Comparison of ENCODE assay signal across 1 cellular context in genomic region chr17:81727324-81728031, GRCh38.
TF ChIP-seq lines count a peak whose summit lies in the region.

No MANE protein-coding gene starts in this region.

TF ChIP-seq in HepG2, 621 proteins besides CTCF, POLR2A, EP300 and RAD21 (continues in another document):
- peak; percentile 85; the same call in 1 of the 2 replicates for TF ChIP-seq ZFP90 (CRISPR knock-in tag; IDR thresholded peaks at IDR 0.05; ENCODE audit: borderline replicate concordance)
- no peak for TF ChIP-seq NCOR1 (IDR thresholded peaks at IDR 0.05; ENCODE audit: borderline replicate concordance, low read length)
- TF ChIP-seq E2F5 (CRISPR knock-in tag; conservative IDR thresholded peaks at IDR 0.05), result peak; percentile 85
- peak; percentile 97; the same call in 1 of the 2 replicates for TF ChIP-seq ZNF589 (CRISPR knock-in tag; conservative IDR thresholded peaks at IDR 0.05)
- TF ChIP-seq KIAA2018 (CRISPR knock-in tag; IDR thresholded peaks at IDR 0.05; ENCODE audit: borderline replicate concordance), result peak; percentile 34; the same call in 1 of the 2 replicates
- TF ChIP-seq SIN3A (IDR thresholded peaks at IDR 0.05; ENCODE audit: borderline replicate concordance, low read depth, low read length), result no peak
- TF ChIP-seq MLLT10 (CRISPR knock-in tag; IDR thresholded peaks at IDR 0.05), result no peak
- TF ChIP-seq ZNF275 (CRISPR knock-in tag; IDR thresholded peaks at IDR 0.05; ENCODE audit: borderline replicate concordance), result peak; percentile 94; the same call in 1 of the 2 replicates
- no peak for TF ChIP-seq RAD51 (IDR thresholded peaks at IDR 0.05; ENCODE audit: borderline replicate concordance)
- TF ChIP-seq ZNF761 (CRISPR knock-in tag; conservative IDR thresholded peaks at IDR 0.05), result peak; percentile 94
- TF ChIP-seq TBL1XR1 (IDR thresholded peaks at IDR 0.05; ENCODE audit: borderline replicate concordance, low read length, partially characterized antibody), result no peak
- TF ChIP-seq ZBTB44 (CRISPR knock-in tag; IDR thresholded peaks at IDR 0.05), result peak; percentile 98
- no peak for TF ChIP-seq ZNF672 (CRISPR knock-in tag; IDR thresholded peaks at IDR 0.05)
- no peak; the same call in 1 of the 2 replicates for TF ChIP-seq ZNF180 (CRISPR knock-in tag; IDR thresholded peaks at IDR 0.05; ENCODE audit: borderline replicate concordance, low read depth)
- TF ChIP-seq HIVEP1 (CRISPR knock-in tag; IDR thresholded peaks at IDR 0.05), result peak; percentile 97
- TF ChIP-seq ZBTB4 (CRISPR knock-in tag; IDR thresholded peaks at IDR 0.05; ENCODE audit: borderline replicate concordance), result peak; percentile 80; the same call in 1 of the 2 replicates
- TF ChIP-seq ZNF766 (CRISPR knock-in tag; IDR thresholded peaks at IDR 0.05; ENCODE audit: borderline replicate concordance), result peak; percentile 99; the same call in 1 of the 2 replicates
- TF ChIP-seq ZNF33B (CRISPR knock-in tag; IDR thresholded peaks at IDR 0.05), result peak; percentile 99
- TF ChIP-seq HES4 (CRISPR knock-in tag; IDR thresholded peaks at IDR 0.05; ENCODE audit: borderline replicate concordance), result peak; percentile 98
- peak; percentile 99 for TF ChIP-seq KDM4B (CRISPR knock-in tag; IDR thresholded peaks at IDR 0.05)
- TF ChIP-seq SOX13 (IDR thresholded peaks at IDR 0.05), result 0 out of 2 replicates have a peak, but pooled peaks have one; percentile 37
- TF ChIP-seq SOX13 (CRISPR knock-in tag; conservative IDR thresholded peaks at IDR 0.05 in 1 of 2, IDR thresholded peaks at IDR 0.05 in 1 of 2), result peak in 1 of 2 experiments; percentile 82; a peak in 2 of 4 replicates
- peak; percentile 100 for TF ChIP-seq ZNF598 (CRISPR knock-in tag; IDR thresholded peaks at IDR 0.05; ENCODE audit: borderline replicate concordance)
- peak; percentile 94 for TF ChIP-seq PBX2 (CRISPR knock-in tag; IDR thresholded peaks at IDR 0.05)
- peak; percentile 98 for TF ChIP-seq ZNF563 (CRISPR knock-in tag; IDR thresholded peaks at IDR 0.05)
- peak; percentile 78; the same call in 1 of the 2 replicates for TF ChIP-seq UBTF (CRISPR knock-in tag; IDR thresholded peaks at IDR 0.05)
- peak; percentile 91; the same call in 1 of the 2 replicates for TF ChIP-seq TP53 (CRISPR knock-in tag; conservative IDR thresholded peaks at IDR 0.05)
- no peak; the same call in 1 of the 2 replicates for TF ChIP-seq AFF4 (CRISPR knock-in tag; IDR thresholded peaks at IDR 0.05)
- no peak for TF ChIP-seq NBN (conservative IDR thresholded peaks at IDR 0.05)
- TF ChIP-seq ZNF615 (CRISPR knock-in tag; IDR thresholded peaks at IDR 0.05; ENCODE audit: borderline replicate concordance), result peak; percentile 89; the same call in 1 of the 2 replicates
